Comparison of ENCODE assay signal across 22 cellular contexts in genomic region chr10:5655003-5655600, GRCh38. TPM values are rescaled to one million over a fixed set of nuclear protein-coding genes. Genes with fewer than 3 reads are reported as not detected.
DNase-seq lines count a peak whose midpoint lies in the region; ATAC-seq and TF ChIP-seq lines count a peak whose summit lies in the region.
"Had no signal": no experiment of that assay in that cellular context is flagged by ENCODE, and none has a peak within 500 bp of the region (broad histone marks: within the 10 kb centered on the region; RNA-seq: fewer than 3 reads in every experiment).

No MANE protein-coding gene starts in this region.

- H3K79me2 ChIP-seq in OCI-LY7 (ENCODE audit: insufficient read depth, low read depth, low read length): peaks cover 28% of the 10 kb centered on the region; the same call in 1 of the 2 replicates
- H3K79me2 ChIP-seq in SK-N-SH (ENCODE audit: insufficient read depth): 0 out of 2 replicates have a peak, but pooled peaks cover 3% of the 10 kb centered on the region

- BruUV-seq in OCI-LY7 (replicated peaks; lab: Mats Ljungman, UMichigan): TSS peak; percentile 99

- peak overlapping the region; percentile 58 for H3K27ac Mint-ChIP-seq in CD4-positive, alpha-beta T cell
- H3K27ac Mint-ChIP-seq: progenitor cell of endocrine pancreas had no signal

- H3K4me3 ChIP-seq in BLaER1 (no peak overlapping the region), OCI-LY7 (ENCODE audit: low read depth, low read length, poor library complexity, severe bottlenecking) (peak overlapping the region; percentile 62), SK-N-SH (ENCODE audit: low read depth in 2 of 2, low read length in 1 of 2) (no peak overlapping the region)
- H3K4me3 ChIP-seq: dorsolateral prefrontal cortex had no signal

- peaks cover 26% of the 10 kb centered on the region for H3K4me1 ChIP-seq in BLaER1
- H3K4me1 ChIP-seq in OCI-LY7 (ENCODE audit: insufficient read depth, low read length, poor library complexity, severe bottlenecking): peaks cover 80% of the 10 kb centered on the region
- H3K4me1 ChIP-seq in SK-N-SH (ENCODE audit: control insufficient read depth in 1 of 2, insufficient read depth in 2 of 2, low read depth in 1 of 2, low read length in 1 of 2): no peaks in the 10 kb centered on the region; a peak in 1 of 4 replicates

- peaks cover 2% of the 10 kb centered on the region for H3K36me3 Mint-ChIP-seq in CD4-positive, alpha-beta T cell (ENCODE audit: low read depth)

- TF ChIP-seq CTCF in CD4-positive, alpha-beta T cell (IDR thresholded peaks at IDR 0.05): no peak
- TF ChIP-seq CTCF in OCI-LY7 (conservative IDR thresholded peaks at IDR 0.05; ENCODE audit: low read length): no peak
- no peak for TF ChIP-seq CTCF in SK-N-SH (IDR thresholded peaks at IDR 0.05)

- H3K4me2 ChIP-seq in BLaER1 (peak overlapping the region; percentile 32; the same call in 1 of the 2 replicates), OCI-LY7 (ENCODE audit: low read length) (peak overlapping the region; percentile 93), SK-N-SH (no peak overlapping the region)

- H3K27ac ChIP-seq in BLaER1: no peak overlapping the region
- no peak overlapping the region for H3K27ac ChIP-seq in CD4-positive, alpha-beta T cell (ENCODE audit: low read depth, low read length)
- peak overlapping the region; percentile 100 for H3K27ac ChIP-seq in OCI-LY7 (ENCODE audit: low read depth, low read length, poor library complexity, severe bottlenecking)
- H3K27ac ChIP-seq in SK-N-SH (ENCODE audit: low read depth in 2 of 2, low read length in 1 of 2): no peak overlapping the region
- H3K27ac ChIP-seq: dorsolateral prefrontal cortex, epithelial cell of prostate had no signal

- no peak for DNase-seq in CD4-positive, alpha-beta T cell
- peak; percentile 91 for DNase-seq in OCI-LY7 (ENCODE audit: low spot score)
- peak; percentile 69 for DNase-seq in left lobe of liver (ENCODE audit: low spot score)
- DNase-seq in SK-N-SH: no peak
- DNase-seq in globus pallidus (ENCODE audit: low spot score): no peak
- no peak for DNase-seq in NCI-H2029 treated with DMSO at 0.1 percent for 48 hours (lab: John Stamatoyannopoulos, UW)
- DNase-seq: activated CD4-positive, alpha-beta T cell treated with anti-CD3 and anti-CD28 coated beads for 1 hour; aorta; central memory CD4-positive, alpha-beta T cell; dorsolateral prefrontal cortex; foreskin fibroblast; H7; mesenchymal stem cell; NCI-H1105 treated with DMSO at 0.1 percent for 48 hours; NCI-H524; SW 1271; trophoblast cell had no signal

- intact Hi-C loops in CD4-positive, alpha-beta T cell (cut with DNase I, micrococcal nuclease): no loop called here
- intact Hi-C loops in OCI-LY7 (cut with micrococcal nuclease; ENCODE audit: unreplicated experiment): loop anchor here (1.0 to 10.0 kb wide), 3 partner anchors 10 to 690 kb away; no protein-coding TSS in a partner anchor

- H3K9ac ChIP-seq in BLaER1 (no peak overlapping the region), SK-N-SH (no peak overlapping the region)

- H4K20me1 ChIP-seq in BLaER1 (peaks cover 11% of the 10 kb centered on the region; the same call in 1 of the 2 replicates), OCI-LY7 (ENCODE audit: insufficient read depth, low read length) (no peaks in the 10 kb centered on the region), SK-N-SH (ENCODE audit: insufficient read depth) (0 out of 2 replicates have a peak, but pooled peaks cover 5% of the 10 kb centered on the region)

- peaks cover 5% of the 10 kb centered on the region; the same call in 1 of the 2 replicates for H3K36me3 ChIP-seq in BLaER1
- peaks cover 8% of the 10 kb centered on the region for H3K36me3 ChIP-seq in OCI-LY7 (ENCODE audit: insufficient read depth, low read length)
- H3K36me3 ChIP-seq in SK-N-SH (replicated peaks in 1 of 2; ENCODE audit: control insufficient read depth in 1 of 2, insufficient read depth in 2 of 2, low read length in 1 of 2): no peaks in the 10 kb centered on the region

- ATAC-seq in CD4-positive, alpha-beta T cell (ENCODE audit: poor library complexity): peak; percentile 80
- peak; percentile 15 for ATAC-seq in left lobe of liver
- ATAC-seq in HG03196 (IDR thresholded peaks at IDR 0.05; ENCODE audit: unreplicated experiment): no peak

- 93% methylated on average over 9 of the region's 9 CpGs for WGBS in SK-N-SH (ENCODE audit: low lambda C conversion rate)

- H3K9me3 ChIP-seq in BLaER1 (no peaks in the 10 kb centered on the region), OCI-LY7 (ENCODE audit: low read length) (no peaks in the 10 kb centered on the region), SK-N-SH (no peaks in the 10 kb centered on the region)
- H3K9me3 ChIP-seq in CD4-positive, alpha-beta T cell (ENCODE audit: control insufficient read depth, low read length): no peaks in the 10 kb centered on the region
- H3K9me3 ChIP-seq: Caco-2 had no signal

- H3F3A ChIP-seq in SK-N-SH (replicated peaks; ENCODE audit: insufficient read depth): no peaks in the 10 kb centered on the region

- H2AFZ ChIP-seq in OCI-LY7 (ENCODE audit: low read length): peak overlapping the region; percentile 42; the same call in 1 of the 2 replicates
- no peak overlapping the region for H2AFZ ChIP-seq in SK-N-SH (ENCODE audit: low read depth)

- POLR2A ChIA-PET in CD4-positive, alpha-beta T cell (lab: Charles Lee): interaction anchor here (0.6 to 1.5 kb wide), 2 partner anchors 29 to 156 kb away, joined by 3 to 5 read pairs; partner anchors contain the start of gene TASOR2
- POLR2A ChIA-PET in OCI-LY7 (lab: Charles Lee): interaction anchor here (0.6 to 3.8 kb wide), 17 partner anchors 8 to 154 kb away, joined by 3 to 45 read pairs (median 4); partner anchors contain the start of gene ASB13
- POLR2A ChIA-PET in SK-N-SH (lab: Yijun Ruan, JAX): no interaction called here

- CTCF ChIA-PET in CD4-positive, alpha-beta T cell (lab: Charles Lee): no interaction called here
- CTCF ChIA-PET in OCI-LY7 (lab: Charles Lee; ENCODE audit: unreplicated experiment): interaction anchor here (0.6 to 1.5 kb wide), 5 partner anchors 10 to 62 kb away, joined by 3 to 6 read pairs (median 4); no protein-coding TSS in a partner anchor
- CTCF ChIA-PET in SK-N-SH (lab: Yijun Ruan, JAX): interaction anchor here (1.0 kb wide), 1 partner anchor 25 kb away, joined by 4 read pairs; no protein-coding TSS in a partner anchor

- H3K9me3 Mint-ChIP-seq in CD4-positive, alpha-beta T cell: no peaks in the 10 kb centered on the region

- no peaks in the 10 kb centered on the region for H3K9me2 ChIP-seq in OCI-LY7 (ENCODE audit: insufficient read depth, low read length)
- H3K9me2 ChIP-seq in SK-N-SH: no peaks in the 10 kb centered on the region

- H3K4me3 Mint-ChIP-seq in CD4-positive, alpha-beta T cell: peak overlapping the region; percentile 38

- no peaks in the 10 kb centered on the region for H3K27me3 Mint-ChIP-seq in CD4-positive, alpha-beta T cell
- H3K27me3 Mint-ChIP-seq: progenitor cell of endocrine pancreas had no signal

- peaks cover 43% of the 10 kb centered on the region for H3K4me1 Mint-ChIP-seq in CD4-positive, alpha-beta T cell (ENCODE audit: low read depth)

- no peak for TF ChIP-seq RAD21 in SK-N-SH (IDR thresholded peaks at IDR 0.05; ENCODE audit: low read length)

- no peaks in the 10 kb centered on the region for H3K27me3 ChIP-seq in BLaER1
- no peaks in the 10 kb centered on the region for H3K27me3 ChIP-seq in CD4-positive, alpha-beta T cell (ENCODE audit: control insufficient read depth, insufficient read depth, low read length)
- no peaks in the 10 kb centered on the region for H3K27me3 ChIP-seq in SK-N-SH (ENCODE audit: insufficient read depth)
- H3K27me3 ChIP-seq: dorsolateral prefrontal cortex had no signal

- no peak for TF ChIP-seq EP300 in SK-N-SH (IDR thresholded peaks at IDR 0.05; ENCODE audit: borderline replicate concordance in 1 of 2, low read depth in 1 of 2, low read length in 1 of 2)

TF ChIP-seq in SK-N-SH, 30 proteins besides CTCF, POLR2A, EP300 and RAD21 (continues in another document):
- TF ChIP-seq JUND (IDR thresholded peaks at IDR 0.05) (no peak), CHD2 (IDR thresholded peaks at IDR 0.05; ENCODE audit: low read length, partially characterized antibody) (no peak), GATA2 (CRISPR knock-in tag; IDR thresholded peaks at IDR 0.05) (no peak), NRF1 (IDR thresholded peaks at IDR 0.05; ENCODE audit: low read depth, low read length) (no peak), EZH2phosphoT487 (IDR thresholded peaks at IDR 0.05; ENCODE audit: borderline replicate concordance, low read depth) (no peak), FOXM1 (IDR thresholded peaks at IDR 0.05; ENCODE audit: low read depth) (no peak), RCOR1 (IDR thresholded peaks at IDR 0.05; ENCODE audit: low read length) (no peak), FOXJ3 (CRISPR knock-in tag; IDR thresholded peaks at IDR 0.05) (no peak), RXRA (IDR thresholded peaks at IDR 0.05; ENCODE audit: borderline replicate concordance, low read depth) (no peak), SIN3A (IDR thresholded peaks at IDR 0.05; ENCODE audit: borderline replicate concordance, low read depth, low read length) (no peak), FOSL2 (IDR thresholded peaks at IDR 0.05; ENCODE audit: borderline replicate concordance, low read depth) (no peak)
- TF ChIP-seq, protein P1, sequence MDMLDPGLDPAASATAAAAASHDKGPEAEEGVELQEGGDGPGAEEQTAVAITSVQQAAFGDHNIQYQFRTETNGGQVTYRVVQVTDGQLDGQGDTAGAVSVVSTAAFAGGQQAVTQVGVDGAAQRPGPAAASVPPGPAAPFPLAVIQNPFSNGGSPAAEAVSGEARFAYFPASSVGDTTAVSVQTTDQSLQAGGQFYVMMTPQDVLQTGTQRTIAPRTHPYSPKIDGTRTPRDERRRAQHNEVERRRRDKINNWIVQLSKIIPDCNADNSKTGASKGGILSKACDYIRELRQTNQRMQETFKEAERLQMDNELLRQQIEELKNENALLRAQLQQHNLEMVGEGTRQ (IDR thresholded peaks at IDR 0.05; ENCODE audit: borderline replicate concordance, low read depth, low read length): no peak
- TF ChIP-seq, protein P2, sequence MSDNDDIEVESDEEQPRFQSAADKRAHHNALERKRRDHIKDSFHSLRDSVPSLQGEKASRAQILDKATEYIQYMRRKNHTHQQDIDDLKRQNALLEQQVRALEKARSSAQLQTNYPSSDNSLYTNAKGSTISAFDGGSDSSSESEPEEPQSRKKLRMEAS (IDR thresholded peaks at IDR 0.05; ENCODE audit: low read depth): no peak

RNA-seq across cellular contexts. Expression of gene ASB13, which starts 11.3 kb away (rescaled TPM):
- total RNA-seq in CD4-positive, alpha-beta T cell: 1 to 10 TPM; 1.9 to 2.9 TPM
- total RNA-seq in OCI-LY7 (2014; rRNA removed; shearing (Covaris generic)): 23.2 and 25.6 TPM in 2 replicates
- 90.4 and 108 TPM in 2 replicates for total RNA-seq in OCI-LY7 (2022)
- 128 TPM for total RNA-seq in left lobe of liver
- polyA plus RNA-seq in SK-N-SH (2012; rRNA removed): 9.2 TPM in 2 replicates
- 5.4 and 8.3 TPM in 2 replicates for polyA plus RNA-seq in SK-N-SH (2012; cell fraction: cytosol; rRNA removed)
- 8.1 and 8.3 TPM in 2 replicates for polyA plus RNA-seq in SK-N-SH (2012; cell fraction: nucleus; rRNA removed)

RNA-seq across cellular contexts. Expression of gene TASOR2, which starts 29.5 kb away (rescaled TPM):
- 10 to 100 TPM; 50.0 to 51.0 TPM for total RNA-seq in CD4-positive, alpha-beta T cell
- total RNA-seq in OCI-LY7 (2014; rRNA removed; shearing (Covaris generic)): 103 and 113 TPM in 2 replicates
- total RNA-seq in OCI-LY7 (2022): 116 and 127 TPM in 2 replicates
- 20.2 TPM for total RNA-seq in left lobe of liver
- polyA plus RNA-seq in SK-N-SH (2012; rRNA removed): 21.2 and 29.8 TPM in 2 replicates
- polyA plus RNA-seq in SK-N-SH (2012; cell fraction: cytosol; rRNA removed): 21.2 and 22.7 TPM in 2 replicates
- polyA plus RNA-seq in SK-N-SH (2012; cell fraction: nucleus; rRNA removed): 36.6 and 74.1 TPM in 2 replicates

Comparison
In these comparisons a context has a peak if more than half of its experiments do, and no peak if none do; other contexts are left out.
1. DNase-seq: peak in OCI-LY7 (single experiment) and left lobe of liver (single experiment); none in CD4-positive, alpha-beta T cell (0 of 10), SK-N-SH (single experiment), globus pallidus (single experiment) and NCI-H2029 treated with DMSO at 0.1 percent for 48 hours (single experiment).
2. RNA of gene ASB13, which starts 11.3 kb away (total RNA-seq): 128 TPM in left lobe of liver (single experiment) and 23.2 to 108 TPM in OCI-LY7; 1.9 to 2.9 TPM in CD4-positive, alpha-beta T cell; every median in the first group is over 4 times any median in the second.